Comparison of ENCODE assay signal across 17 cellular contexts in genomic region chr2:24651643-24652003, GRCh38.
DNase-seq lines count a peak whose midpoint lies in the region; ATAC-seq, FAIRE-seq and TF ChIP-seq lines count a peak whose summit lies in the region.
"Had no signal": no experiment of that assay in that cellular context is flagged by ENCODE, and none has a peak within 500 bp of the region (broad histone marks: within the 10 kb centered on the region; RNA-seq: fewer than 3 reads in every experiment).

No MANE protein-coding gene starts in this region.

- H3K27me3 ChIP-seq in GM12878 (replicated peaks in 1 of 2; ENCODE audit: control insufficient read depth in 2 of 2, insufficient read depth in 2 of 2, low read length in 1 of 2) (no peaks in the 10 kb centered on the region), gastrocnemius medialis (no peaks in the 10 kb centered on the region)

- no peaks in the 10 kb centered on the region for H3K27me3 Mint-ChIP-seq in natural killer cell treated with Interleukin-12 subunit alpha and Interleukin-12 subunit beta and Interleukin-15 and Interleukin-18, amount 100 ng/mL, for 72 hours
- H3K27me3 Mint-ChIP-seq in osteocyte (ENCODE audit: unreplicated experiment), result no peaks in the 10 kb centered on the region

- in situ Hi-C loops in GM12878 (cut with MboI) (no loop called here), gastrocnemius medialis (cut with MboI; ENCODE audit: low sequenced_read_pairs in 4 of 4) (no loop called here)

- no peak for TF ChIP-seq CTCF in GM12878 (IDR thresholded peaks at IDR 0.05 in 2 of 3, conservative IDR thresholded peaks at IDR 0.05 in 1 of 3; ENCODE audit: control insufficient read depth in 2 of 3, extremely low read depth in 1 of 3, insufficient read depth in 1 of 3, low read depth in 3 of 3, low read length in 3 of 3)
- no peak for TF ChIP-seq CTCF in gastrocnemius medialis (IDR thresholded peaks at IDR 0.05 in 4 of 5, conservative IDR thresholded peaks at IDR 0.05 in 1 of 5)
- TF ChIP-seq CTCF in osteocyte (IDR thresholded peaks at IDR 0.05), result no peak

- no peak overlapping the region for H3K27ac ChIP-seq in GM12878 (ENCODE audit: control insufficient read depth, insufficient read depth)
- peak overlapping the region in 3 of 4 donors; percentile 68 to 82 (median 73) for H3K27ac ChIP-seq in gastrocnemius medialis

- H3K27ac Mint-ChIP-seq in natural killer cell treated with Interleukin-12 subunit alpha and Interleukin-12 subunit beta and Interleukin-15 and Interleukin-18, amount 100 ng/mL, for 72 hours, result peak overlapping the region; percentile 76 to 94
- H3K27ac Mint-ChIP-seq in osteocyte (ENCODE audit: unreplicated experiment), result no peak overlapping the region
- H3K27ac Mint-ChIP-seq: CD14-positive monocyte; CD8-positive, alpha-beta T cell had no signal

- no peak for TF ChIP-seq EP300 in GM12878 (IDR thresholded peaks at IDR 0.05; ENCODE audit: borderline replicate concordance in 1 of 2, control insufficient read depth in 1 of 2, low read depth in 2 of 2, low read length in 2 of 2)

- DNase-seq in GM18507 (ENCODE audit: extremely low spot score, insufficient read length, low read depth) (no peak), GM12878 (ENCODE audit: low read depth, low spot score) (no peak), gastrocnemius medialis (no peak), COLO668 (lab: John Stamatoyannopoulos, UW; ENCODE audit: unreplicated experiment) (no peak), osteocyte (ENCODE audit: extremely low spot score, unreplicated experiment) (no peak), Kasumi-1 (lab: John Stamatoyannopoulos, UW) (no peak)
- no peak for DNase-seq in natural killer cell treated with Interleukin-12 subunit alpha and Interleukin-12 subunit beta and Interleukin-15 and Interleukin-18, amount 100 ng/mL, for 72 hours (ENCODE audit: low spot score)
- DNase-seq: Caco-2; CD8-positive, alpha-beta T cell; DND-41; GF-D8; IMR-90 had no signal

- intact Hi-C loops in GM12878 (cut with micrococcal nuclease; ENCODE audit: unreplicated experiment), result no loop called here
- intact Hi-C loops in gastrocnemius medialis (cut with DNase I; ENCODE audit: low total_unique reads), result no loop called here

- H3K4me3 Mint-ChIP-seq in natural killer cell treated with Interleukin-12 subunit alpha and Interleukin-12 subunit beta and Interleukin-15 and Interleukin-18, amount 100 ng/mL, for 72 hours, result peak overlapping the region; percentile 61
- H3K4me3 Mint-ChIP-seq in osteocyte (ENCODE audit: unreplicated experiment), result no peak overlapping the region
- H3K4me3 Mint-ChIP-seq: CD14-positive monocyte; CD8-positive, alpha-beta T cell had no signal

- ATAC-seq in GM12878, result peak; percentile 61
- ATAC-seq in natural killer cell treated with Interleukin-12 subunit alpha and Interleukin-12 subunit beta and Interleukin-15 and Interleukin-18, amount 100 ng/mL, for 72 hours, result no peak
- ATAC-seq in gastrocnemius medialis, result no peak
- no peak for ATAC-seq in HG02759 (IDR thresholded peaks at IDR 0.05; ENCODE audit: unreplicated experiment)
- ATAC-seq: CD8-positive, alpha-beta T cell had no signal

- H3K36me3 Mint-ChIP-seq in natural killer cell treated with Interleukin-12 subunit alpha and Interleukin-12 subunit beta and Interleukin-15 and Interleukin-18, amount 100 ng/mL, for 72 hours, result peaks cover 8% of the 10 kb centered on the region
- H3K36me3 Mint-ChIP-seq in osteocyte (ENCODE audit: unreplicated experiment), result peaks cover 3% of the 10 kb centered on the region

- POLR2A ChIA-PET in GM12878 (lab: Charles Lee), result no interaction called here

- no peak overlapping the region for H3K4me2 ChIP-seq in GM12878 (ENCODE audit: control insufficient read depth, insufficient read depth)

- no TSS peak for BruUV-seq in GM12878 (replicated peaks; lab: Mats Ljungman, UMichigan)

- H3K36me3 ChIP-seq in GM12878 (ENCODE audit: control insufficient read depth in 2 of 2, insufficient read depth in 2 of 2, low read length in 1 of 2), result no peaks in the 10 kb centered on the region
- no peaks in the 10 kb centered on the region for H3K36me3 ChIP-seq in gastrocnemius medialis
- H3K36me3 ChIP-seq: HAP-1 had no signal

- H3K9me3 Mint-ChIP-seq in natural killer cell treated with Interleukin-12 subunit alpha and Interleukin-12 subunit beta and Interleukin-15 and Interleukin-18, amount 100 ng/mL, for 72 hours, result peaks cover 3% of the 10 kb centered on the region
- peaks cover 6% of the 10 kb centered on the region for H3K9me3 Mint-ChIP-seq in osteocyte (ENCODE audit: unreplicated experiment)
- H3K9me3 Mint-ChIP-seq: CD8-positive, alpha-beta T cell had no signal

- no peak overlapping the region for H2AFZ ChIP-seq in GM12878 (ENCODE audit: control insufficient read depth, low read depth, low read length)

- RAD21 ChIA-PET in GM12878 (lab: Charles Lee; ENCODE audit: unreplicated experiment), result interaction anchor here (1.0 to 1.5 kb wide), 2 partner anchors 11 to 160 kb away, joined by 3 read pairs; partner anchors contain the start of gene NCOA1

- H3K4me1 Mint-ChIP-seq in natural killer cell treated with Interleukin-12 subunit alpha and Interleukin-12 subunit beta and Interleukin-15 and Interleukin-18, amount 100 ng/mL, for 72 hours (ENCODE audit: low read depth in 2 of 2), result peaks cover 36 to 51% of the 10 kb centered on the region in 2 donors
- no peaks in the 10 kb centered on the region for H3K4me1 Mint-ChIP-seq in osteocyte (ENCODE audit: unreplicated experiment)

- TF ChIP-seq POLR2A in GM12878 (IDR thresholded peaks at IDR 0.05; ENCODE audit: low read depth, low read length) (no peak), gastrocnemius medialis (IDR thresholded peaks at IDR 0.05) (no peak)

- no peaks in the 10 kb centered on the region; the same call in 1 of the 2 replicates for H3K79me2 ChIP-seq in GM12878 (ENCODE audit: control insufficient read depth, insufficient read depth, low read length)

- H3K4me3 ChIP-seq in GM12878, result no peak overlapping the region
- H3K4me3 ChIP-seq in gastrocnemius medialis, result no peak overlapping the region
- H3K4me3 ChIP-seq: HAP-1 had no signal

- SMC1A ChIA-PET in GM12878 (lab: Charles Lee; ENCODE audit: uncharacterized antibody, unreplicated experiment), result interaction anchor here (1.0 to 2.3 kb wide), 4 partner anchors 69 to 241 kb away, joined by 3 to 9 read pairs (median 3); no protein-coding TSS in a partner anchor

- TF ChIP-seq RAD21 in GM12878 (IDR thresholded peaks at IDR 0.05; ENCODE audit: insufficient read depth, low read depth, low read length), result no peak

- H4K20me1 ChIP-seq in GM12878 (ENCODE audit: control insufficient read depth, insufficient read depth), result no peaks in the 10 kb centered on the region

- FAIRE-seq in GM18507 (lab: Jason Lieb, UNC) (peak; percentile 44), GM12878 (lab: Jason Lieb, UNC) (no peak)
- FAIRE-seq: A204.1, H1 had no signal

- CTCF ChIA-PET in GM12878 (lab: Yijun Ruan, JAX), result interaction anchor here (0.5 to 0.9 kb wide), 3 partner anchors 38 to 130 kb away, joined by 3 to 4 read pairs (median 3); no protein-coding TSS in a partner anchor

- H3K4me1 ChIP-seq in GM12878 (ENCODE audit: control insufficient read depth, insufficient read depth, low read length), result peaks cover 12% of the 10 kb centered on the region
- H3K4me1 ChIP-seq in gastrocnemius medialis, result peaks cover 17 to 24% of the 10 kb centered on the region in 2 donors
- H3K4me1 ChIP-seq: Caco-2, HAP-1 had no signal

- H3K9me3 ChIP-seq in GM12878 (replicated peaks; ENCODE audit: control insufficient read depth, insufficient read depth, low read length) (peaks cover 3% of the 10 kb centered on the region; the same call in 2 of the 3 replicates), gastrocnemius medialis (no peaks in the 10 kb centered on the region)
- H3K9me3 ChIP-seq: Caco-2, HAP-1 had no signal

- no peak overlapping the region for H3K9ac ChIP-seq in GM12878 (ENCODE audit: control insufficient read depth, insufficient read depth, low read length)

TF ChIP-seq in GM12878, 131 proteins besides CTCF, POLR2A, EP300 and RAD21:
- TF ChIP-seq RFX5 (IDR thresholded peaks at IDR 0.05; ENCODE audit: low read depth, low read length) (peak; percentile 77), BCL3 (IDR thresholded peaks at IDR 0.05; ENCODE audit: borderline replicate concordance, insufficient read depth, low read depth, low read length, poor library complexity, severe bottlenecking) (no peak), ATF3 (IDR thresholded peaks at IDR 0.05; ENCODE audit: borderline replicate concordance, extremely low read depth, low read depth, low read length) (no peak), USF1 (IDR thresholded peaks at IDR 0.05; ENCODE audit: borderline replicate concordance, extremely low read length, insufficient read depth, low read depth, low read length) (no peak), EED (IDR thresholded peaks at IDR 0.05; ENCODE audit: low read depth) (no peak), ZNF622 (IDR thresholded peaks at IDR 0.05) (no peak)
